Comparison of ENCODE assay signal across 16 cellular contexts in the genomic region with DNA sequence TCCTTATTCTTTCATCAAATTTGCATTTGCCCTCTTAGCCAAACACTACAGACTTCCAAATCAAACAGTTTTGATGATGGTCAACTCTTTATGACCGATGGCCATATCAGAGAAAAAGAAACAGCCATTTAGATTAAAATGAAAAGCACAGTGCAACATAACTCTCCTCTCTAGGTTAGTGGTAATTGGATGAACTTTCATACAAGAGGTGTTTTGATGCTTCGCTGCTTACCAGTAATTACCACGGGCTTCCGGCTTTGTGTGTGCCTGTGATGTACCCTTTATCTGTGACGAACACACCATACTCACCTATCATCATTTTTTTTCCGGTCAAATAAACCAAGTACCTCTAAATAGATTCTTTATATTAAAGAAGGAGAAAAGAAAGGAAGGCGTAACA.
A peak's percentile ranks its signal among the peaks of the same experiment; 100 is the strongest.
DNase-seq lines count a peak whose midpoint lies in the region; ATAC-seq lines count a peak whose summit lies in the region.
"Had no signal": no experiment of that assay in that cellular context is flagged by ENCODE, and none has a peak within 500 bp of the region (broad histone marks: within the 10 kb centered on the region; RNA-seq: fewer than 3 reads in every experiment).

No MANE protein-coding gene starts in this region.

- H3K4me1 Mint-ChIP-seq in T-cell = peaks cover 4 to 27% (median 10%) of the 10 kb centered on the region in 3 donors

- H3K9me3 Mint-ChIP-seq in T-cell = peaks cover 0 to 6% (median 5%) of the 10 kb centered on the region in 3 donors
- H3K9me3 Mint-ChIP-seq: activated naive CD4-positive, alpha-beta T cell treated with anti-CD3 and anti-CD28 coated beads, Interleukin-2, amount 10 ng/mL, durations not matched to agents 7 days and 5 days; dendritic cell treated with granulocyte-macrophage colony-stimulating factor and Interleukin-4, amounts not matched to agents 40 ng/mL and 50 ng/mL, for 4 days had no signal

- ATAC-seq in HG03439 (IDR thresholded peaks at IDR 0.05; ENCODE audit: unreplicated experiment) = no peak
- ATAC-seq in T-cell (replicated peaks in 1 of 4) = no peak
- ATAC-seq: GM12878 had no signal

- POLR2A ChIA-PET in T-cell (lab: Charles Lee) = no interaction called here

- peaks cover 15% of the 10 kb centered on the region for H3K4me1 ChIP-seq in endocrine pancreas (ENCODE audit: control insufficient read depth, insufficient read depth, low read length)

- peaks cover 4 to 14% of the 10 kb centered on the region in 2 donors for H3K27me3 Mint-ChIP-seq in T-cell

- no peaks in the 10 kb centered on the region for H3K36me3 ChIP-seq in endocrine pancreas (ENCODE audit: control insufficient read depth, insufficient read depth, low read length)

- no peak overlapping the region for H3K9ac ChIP-seq in endocrine pancreas (ENCODE audit: control insufficient read depth, insufficient read depth, low read length)

- H3K36me3 Mint-ChIP-seq in T-cell = no peaks in the 10 kb centered on the region
- H3K36me3 Mint-ChIP-seq: activated naive CD4-positive, alpha-beta T cell treated with anti-CD3 and anti-CD28 coated beads, Interleukin-2, amount 10 ng/mL, durations not matched to agents 7 days and 5 days had no signal

- H3K9me3 ChIP-seq in endocrine pancreas (ENCODE audit: control insufficient read depth, low read length) = no peaks in the 10 kb centered on the region

- CTCF ChIA-PET in T-cell (lab: Charles Lee) = no interaction called here

- H3K4me3 Mint-ChIP-seq in T-cell = peak overlapping the region in 1 of 3 donors; percentile 70
- H3K4me3 Mint-ChIP-seq: activated naive CD4-positive, alpha-beta T cell treated with anti-CD3 and anti-CD28 coated beads, Interleukin-2, amount 10 ng/mL, durations not matched to agents 7 days and 5 days; dendritic cell treated with granulocyte-macrophage colony-stimulating factor and Interleukin-4, amounts not matched to agents 40 ng/mL and 50 ng/mL, for 4 days had no signal

- DNase-seq in NCI-H1105 treated with DMSO at 0.1 percent for 48 hours (lab: John Stamatoyannopoulos, UW) (peak; percentile 39), NCI-H1105 (lab: John Stamatoyannopoulos, UW) (no peak), NCI-H526 (lab: John Stamatoyannopoulos, UW) (peak; percentile 60 to 79), dermis blood vessel endothelial cell (no peak), T-cell (no peak)
- no peak for DNase-seq in activated naive CD4-positive, alpha-beta T cell treated with Interleukin-2 at 50 U/mL for 16 hours
- DNase-seq: 8988T; activated CD4-positive, CD25-positive, alpha-beta regulatory T cell treated with anti-CD3 and anti-CD28 coated beads, Interleukin-2, amount 50 U/mL, for 72 hours; activated naive CD4-positive, alpha-beta T cell treated with anti-CD3 and anti-CD28 coated beads, Interleukin-2, amount 10 ng/mL, durations not matched to agents 7 days and 5 days; Karpas-422; NCI-H2171; T-helper 1 cell had no signal

- peak overlapping the region; percentile 69 for H3K4me3 ChIP-seq in endocrine pancreas (ENCODE audit: control insufficient read depth, insufficient read depth, low read length)

- no peaks in the 10 kb centered on the region for H3K27me3 ChIP-seq in endocrine pancreas (ENCODE audit: control insufficient read depth, insufficient read depth, low read length)

- no peak overlapping the region for H3K27ac Mint-ChIP-seq in T-cell
- H3K27ac Mint-ChIP-seq: activated naive CD4-positive, alpha-beta T cell treated with anti-CD3 and anti-CD28 coated beads, Interleukin-2, amount 10 ng/mL, durations not matched to agents 7 days and 5 days; dendritic cell treated with granulocyte-macrophage colony-stimulating factor and Interleukin-4, amounts not matched to agents 40 ng/mL and 50 ng/mL, for 4 days had no signal

Comparison
In these comparisons a context has a peak if more than half of its experiments do, and no peak if none do; other contexts are left out.
1. DNase-seq: peak in NCI-H1105 treated with DMSO at 0.1 percent for 48 hours (single experiment) and NCI-H526 (2 of 2); none in NCI-H1105 (single experiment), activated naive CD4-positive, alpha-beta T cell treated with Interleukin-2 at 50 U/mL for 16 hours (single experiment), dermis blood vessel endothelial cell (single experiment) and T-cell (0 of 34).